Comparison of ENCODE assay signal across 8 cellular contexts in genomic region chr2:175167076-175167791, GRCh38. TPM values are rescaled to one million over a fixed set of nuclear protein-coding genes. Genes with fewer than 3 reads are reported as not detected.
A peak's percentile ranks its signal among the peaks of the same experiment; 100 is the strongest.
DNase-seq lines count a peak whose midpoint lies in the region; ATAC-seq, FAIRE-seq and TF ChIP-seq lines count a peak whose summit lies in the region.

No MANE protein-coding gene starts in this region.

- no peaks in the 10 kb centered on the region for H3K36me3 ChIP-seq in Peyer's patch
- no peaks in the 10 kb centered on the region for H3K36me3 ChIP-seq in HepG2 (replicated peaks in 1 of 2; ENCODE audit: control insufficient read depth in 1 of 2, insufficient read depth in 2 of 2, low read length in 2 of 2)
- no peaks in the 10 kb centered on the region for H3K36me3 ChIP-seq in subcutaneous abdominal adipose tissue (ENCODE audit: control insufficient read depth in 5 of 5, insufficient read depth in 5 of 5, low read length in 5 of 5)

- POLR2A ChIA-PET in AG04450 (lab: Yijun Ruan, JAX) (interaction anchor here (0.8 kb wide), 1 partner anchor 14 kb away, joined by 3 read pairs; no protein-coding TSS in a partner anchor), HepG2 (lab: Yijun Ruan, JAX) (interaction anchor here (0.7 to 1.6 kb wide), 7 partner anchors 10 to 136 kb away, joined by 3 to 6 read pairs (median 3); no protein-coding TSS in a partner anchor)

- H3K79me2 ChIP-seq in HepG2 (ENCODE audit: insufficient read depth, low read length) = peaks cover 62% of the 10 kb centered on the region

- peaks cover 3% of the 10 kb centered on the region; the same call in 1 of the 2 replicates for H3K9me3 ChIP-seq in AG04450 (ENCODE audit: control insufficient read depth, insufficient read depth, low read length)
- no peaks in the 10 kb centered on the region for H3K9me3 ChIP-seq in Peyer's patch
- no peaks in the 10 kb centered on the region for H3K9me3 ChIP-seq in HepG2 (ENCODE audit: low read length)
- no peaks in the 10 kb centered on the region for H3K9me3 ChIP-seq in subcutaneous abdominal adipose tissue (ENCODE audit: control insufficient read depth in 5 of 5, low read length in 5 of 5)

- no peak for FAIRE-seq in HepG2 (lab: Jason Lieb, UNC)

- no peak for TF ChIP-seq CTCF in AG04450 (IDR thresholded peaks at IDR 0.05; ENCODE audit: low read depth, low read length)
- TF ChIP-seq CTCF in GM12865 (IDR thresholded peaks at IDR 0.05; ENCODE audit: insufficient read depth, low read depth, low read length, missing control alignments) = no peak
- TF ChIP-seq CTCF in Peyer's patch (IDR thresholded peaks at IDR 0.05) = no peak
- TF ChIP-seq CTCF in HepG2 (CRISPR knock-in tag; IDR thresholded peaks at IDR 0.05) = no peak

- H3K4me3 ChIP-seq in AG04450 (ENCODE audit: low read depth, low read length) = peak overlapping the region; percentile 100
- H3K4me3 ChIP-seq in GM12865 (ENCODE audit: low read depth, low read length) = peak overlapping the region; percentile 95
- peak overlapping the region; percentile 87 to 95 (median 93) for H3K4me3 ChIP-seq in Peyer's patch
- peak overlapping the region; percentile 84 to 100 (median 92) for H3K4me3 ChIP-seq in HepG2 (replicated peaks in 1 of 3; ENCODE audit: insufficient read depth in 1 of 3, low read depth in 2 of 3, low read length in 3 of 3)
- H3K4me3 ChIP-seq in subcutaneous abdominal adipose tissue (ENCODE audit: low read depth in 1 of 5, low read length in 5 of 5) = peak overlapping the region; percentile 79 to 100 (median 100)

- TF ChIP-seq POLR2A in Peyer's patch (IDR thresholded peaks at IDR 0.05) = no peak
- TF ChIP-seq POLR2A in HepG2 (IDR thresholded peaks at IDR 0.05; ENCODE audit: insufficient read depth in 1 of 2, low read depth in 2 of 2, low read length in 2 of 2) = no peak

- peak overlapping the region; percentile 94 for H3K27ac Mint-ChIP-seq in central memory CD8-positive, alpha-beta T cell (ENCODE audit: low read depth)

- peak overlapping the region; percentile 89 for H3K27ac ChIP-seq in AG04450 (ENCODE audit: low read depth, low read length)
- peak overlapping the region; percentile 86 to 94 (median 90) for H3K27ac ChIP-seq in Peyer's patch
- H3K27ac ChIP-seq in HepG2 (ENCODE audit: extremely low read length, insufficient read depth, low read length) = peak overlapping the region; percentile 99
- peak overlapping the region; percentile 99 for H3K27ac ChIP-seq in subcutaneous abdominal adipose tissue (ENCODE audit: low read depth, low read length)

- H3K4me3 Mint-ChIP-seq in central memory CD8-positive, alpha-beta T cell = peak overlapping the region; percentile 89

- H3K9ac ChIP-seq in HepG2 (ENCODE audit: insufficient read depth, low read depth, low read length) (peak overlapping the region; percentile 100), subcutaneous abdominal adipose tissue (ENCODE audit: low read length in 5 of 5) (peak overlapping the region; percentile 84 to 99 (median 99))

- H3K36me3 Mint-ChIP-seq in central memory CD8-positive, alpha-beta T cell (ENCODE audit: insufficient read depth) = peaks cover 10% of the 10 kb centered on the region

- H3K4me2 ChIP-seq in HepG2 (ENCODE audit: low read depth, low read length) = peak overlapping the region; percentile 74

- peaks cover 17% of the 10 kb centered on the region for H4K20me1 ChIP-seq in HepG2 (ENCODE audit: insufficient read depth, low read length)

- TF ChIP-seq EP300 in HepG2 (IDR thresholded peaks at IDR 0.05; ENCODE audit: low read depth in 2 of 2, low read length in 2 of 2) (no peak; a peak in 1 of 4 replicates), HepG2 (CRISPR knock-in tag; IDR thresholded peaks at IDR 0.05; ENCODE audit: borderline replicate concordance) (no peak)

- under 1% methylated on average over 31 of the region's 32 CpGs for WGBS in HepG2 (ENCODE audit: low lambda C conversion rate)

- no peaks in the 10 kb centered on the region for H3K9me3 Mint-ChIP-seq in central memory CD8-positive, alpha-beta T cell

- no TSS peak for BruUV-seq in HepG2 (replicated peaks; lab: Mats Ljungman, UMichigan)

- H3K27me3 Mint-ChIP-seq in central memory CD8-positive, alpha-beta T cell = no peaks in the 10 kb centered on the region

- DNase-seq in AG04450 (ENCODE audit: low read depth, low spot score) (no peak), GM12865 (ENCODE audit: low read depth) (peak; percentile 19), Peyer's patch (peak in 1 of 3 donors; percentile 47), HepG2 (ENCODE audit: low spot score) (peak; percentile 40), posterior vena cava (ENCODE audit: low spot score) (no peak)
- DNase-seq in central memory CD8-positive, alpha-beta T cell (ENCODE audit: low spot score in 2 of 2) = no peak

- intact Hi-C loops in HepG2 (cut with micrococcal nuclease; ENCODE audit: unreplicated experiment) = no loop called here
- intact Hi-C loops in posterior vena cava (cut with DNase I) = no loop called here

- in situ Hi-C loops in HepG2 (cut with HindIII; ENCODE audit: extremely low pct_ligation_motif_present, low pct_unique_long_range_greater_than_20kb) = no loop called here

- ATAC-seq in HG03342 (IDR thresholded peaks at IDR 0.05; ENCODE audit: unreplicated experiment) = peak; percentile 0
- peak; percentile 10 for ATAC-seq in central memory CD8-positive, alpha-beta T cell (replicated peaks; ENCODE audit: extremely low read depth, poor library complexity, severe bottlenecking)
- peak; percentile 12; the same call in 2 of the 3 replicates for ATAC-seq in HepG2

- CTCF ChIA-PET in AG04450 (lab: Charles Lee) (interaction anchor here (0.6 to 1.5 kb wide), 3 partner anchors 56 to 927 kb away, joined by 3 to 5 read pairs (median 4); no protein-coding TSS in a partner anchor), HepG2 (lab: Yijun Ruan, JAX; ENCODE audit: low intra/inter-chr PET ratio, low total read pairs) (no interaction called here)

- H2AFZ ChIP-seq in HepG2 (ENCODE audit: low read length) = no peak overlapping the region

- peaks cover 32% of the 10 kb centered on the region for H3K4me1 Mint-ChIP-seq in central memory CD8-positive, alpha-beta T cell

- H3K4me1 ChIP-seq in Peyer's patch (peaks cover 0 to 11% (median 2%) of the 10 kb centered on the region in 4 donors), HepG2 (ENCODE audit: insufficient read depth, low read length) (peaks cover 38% of the 10 kb centered on the region), subcutaneous abdominal adipose tissue (ENCODE audit: control insufficient read depth in 5 of 5, insufficient read depth in 5 of 5, low read length in 5 of 5) (peaks cover 3 to 23% (median 20%) of the 10 kb centered on the region in 5 donors)

- H3K27me3 ChIP-seq in AG04450 (ENCODE audit: control insufficient read depth, insufficient read depth, low read length) (no peaks in the 10 kb centered on the region), Peyer's patch (no peaks in the 10 kb centered on the region), HepG2 (ENCODE audit: control insufficient read depth in 1 of 2, insufficient read depth in 2 of 2, low read length in 2 of 2) (no peaks in the 10 kb centered on the region; a peak in 1 of 5 replicates), subcutaneous abdominal adipose tissue (ENCODE audit: control insufficient read depth in 5 of 5, insufficient read depth in 4 of 5, low read length in 5 of 5) (no peaks in the 10 kb centered on the region)

- no peak for TF ChIP-seq RAD21 in HepG2 (CRISPR knock-in tag; IDR thresholded peaks at IDR 0.05)

RNA-seq across cellular contexts. Expression of gene ATF2, which starts 0.8 kb away (rescaled TPM):
- polyA plus RNA-seq in AG04450 (2011; rRNA removed) (61.1 and 70.1 TPM in 2 replicates), HepG2 (2011; rRNA removed) (73.0 and 91.6 TPM in 2 replicates)
- polyA minus RNA-seq in AG04450 (2011; rRNA and poly(A)+ RNA removed) = 103 and 112 TPM in 2 replicates
- total RNA-seq in Peyer's patch (10 to 100 TPM; 46.8 to 54.5 (median 51.0) TPM), HepG2 (2016; rRNA removed; fragmentation: Illumina TruSeq; extraction: Trizol) (95.1 and 135 TPM in 2 replicates), posterior vena cava (10 to 100 TPM; 49.6 to 53.4 TPM)
- 48.6 and 49.2 TPM in 2 replicates for total RNA-seq in HepG2 (2016; cell fraction: cytosol; rRNA removed; fragmentation: Illumina TruSeq; extraction: Trizol; ENCODE audit: low read depth)
- 90.1 and 133 TPM in 2 replicates for total RNA-seq in HepG2 (2016; cell fraction: insoluble cytoplasmic fraction; rRNA removed; fragmentation: Illumina TruSeq; extraction: Trizol)
- 99.1 and 101 TPM in 2 replicates for total RNA-seq in HepG2 (2016; cell fraction: membrane; rRNA removed; fragmentation: Illumina TruSeq; extraction: Trizol)
- total RNA-seq in HepG2 (2016; cell fraction: nucleus; rRNA removed; fragmentation: Illumina TruSeq; extraction: Trizol) = 86.7 and 92.9 TPM in 2 replicates
- polyA plus RNA-seq in HepG2 (2011; cell fraction: cytosol; rRNA removed) = 48.3 and 53.5 TPM in 2 replicates
- 40.6 and 47.0 TPM in 2 replicates for polyA plus RNA-seq in HepG2 (2011; cell fraction: nucleus; rRNA removed)
- polyA plus RNA-seq in HepG2 (2012) = 42.8 and 50.8 TPM in 2 replicates
- polyA plus RNA-seq in HepG2 (2016; cell fraction: cytosol; fragmentation: Illumina TruSeq; extraction: Trizol; ENCODE audit: low read depth) = 8.8 TPM in 2 replicates
- 78.8 and 82.7 TPM in 2 replicates for polyA plus RNA-seq in HepG2 (2016; cell fraction: insoluble cytoplasmic fraction; fragmentation: Illumina TruSeq; extraction: Trizol; ENCODE audit: low read depth)
- 29.0 and 30.3 TPM in 2 replicates for polyA plus RNA-seq in HepG2 (2016; cell fraction: membrane; fragmentation: Illumina TruSeq; extraction: Trizol; ENCODE audit: low read depth)
- polyA plus RNA-seq in HepG2 (2016; cell fraction: nucleus; fragmentation: Illumina TruSeq; extraction: Trizol; ENCODE audit: insufficient read depth, low read depth) = 69.5 and 71.2 TPM in 2 replicates
- 106 and 216 TPM in 2 replicates for polyA minus RNA-seq in HepG2 (2011; rRNA and poly(A)+ RNA removed; ENCODE audit: low replicate concordance)
- 75.8 and 90.0 TPM in 2 replicates for polyA minus RNA-seq in HepG2 (2011; cell fraction: cytosol; rRNA and poly(A)+ RNA removed)
- polyA minus RNA-seq in HepG2 (2011; cell fraction: nucleus; rRNA and poly(A)+ RNA removed) = 246 and 266 TPM in 2 replicates

RNA-seq across cellular contexts. Expression of gene ATP5MC3, which starts 14.3 kb away (rescaled TPM):
- polyA plus RNA-seq in AG04450 (2011; rRNA removed) (396 and 519 TPM in 2 replicates), HepG2 (2011; rRNA removed) (732 and 1,007 TPM in 2 replicates)
- polyA minus RNA-seq in AG04450 (2011; rRNA and poly(A)+ RNA removed) = 120 and 126 TPM in 2 replicates
- total RNA-seq in Peyer's patch (100 to 1,000 TPM; 117 to 350 (median 187) TPM), HepG2 (2016; rRNA removed; fragmentation: Illumina TruSeq; extraction: Trizol) (676 and 882 TPM in 2 replicates), posterior vena cava (100 to 1,000 TPM; 120 to 139 TPM)
- 124 and 136 TPM in 2 replicates for total RNA-seq in HepG2 (2016; cell fraction: cytosol; rRNA removed; fragmentation: Illumina TruSeq; extraction: Trizol; ENCODE audit: low read depth)
- 688 and 928 TPM in 2 replicates for total RNA-seq in HepG2 (2016; cell fraction: insoluble cytoplasmic fraction; rRNA removed; fragmentation: Illumina TruSeq; extraction: Trizol)
- 165 and 177 TPM in 2 replicates for total RNA-seq in HepG2 (2016; cell fraction: membrane; rRNA removed; fragmentation: Illumina TruSeq; extraction: Trizol)
- total RNA-seq in HepG2 (2016; cell fraction: nucleus; rRNA removed; fragmentation: Illumina TruSeq; extraction: Trizol) = 246 and 253 TPM in 2 replicates
- polyA plus RNA-seq in HepG2 (2011; cell fraction: cytosol; rRNA removed) = 686 and 795 TPM in 2 replicates
- polyA plus RNA-seq in HepG2 (2011; cell fraction: nucleus; rRNA removed) = 192 and 230 TPM in 2 replicates
- polyA plus RNA-seq in HepG2 (2012) = 423 and 600 TPM in 2 replicates
- 139 and 168 TPM in 2 replicates for polyA plus RNA-seq in HepG2 (2016; cell fraction: cytosol; fragmentation: Illumina TruSeq; extraction: Trizol; ENCODE audit: low read depth)
- 890 and 976 TPM in 2 replicates for polyA plus RNA-seq in HepG2 (2016; cell fraction: insoluble cytoplasmic fraction; fragmentation: Illumina TruSeq; extraction: Trizol; ENCODE audit: low read depth)
- polyA plus RNA-seq in HepG2 (2016; cell fraction: membrane; fragmentation: Illumina TruSeq; extraction: Trizol; ENCODE audit: low read depth) = 161 and 175 TPM in 2 replicates
- 342 and 360 TPM in 2 replicates for polyA plus RNA-seq in HepG2 (2016; cell fraction: nucleus; fragmentation: Illumina TruSeq; extraction: Trizol; ENCODE audit: insufficient read depth, low read depth)
- 217 and 353 TPM in 2 replicates for polyA minus RNA-seq in HepG2 (2011; rRNA and poly(A)+ RNA removed; ENCODE audit: low replicate concordance)
- 159 and 173 TPM in 2 replicates for polyA minus RNA-seq in HepG2 (2011; cell fraction: cytosol; rRNA and poly(A)+ RNA removed)
- 116 and 118 TPM in 2 replicates for polyA minus RNA-seq in HepG2 (2011; cell fraction: nucleus; rRNA and poly(A)+ RNA removed)

Comparison
In these comparisons a context has a peak if more than half of its experiments do, and no peak if none do; other contexts are left out.
1. DNase-seq: peak in GM12865 (single experiment) and HepG2 (single experiment); none in AG04450 (single experiment), central memory CD8-positive, alpha-beta T cell (0 of 2) and posterior vena cava (single experiment).
2. Peak in every context shown above with its lines, with median percentiles within 50 percentile points of each other: H3K27ac ChIP-seq, H3K4me3 ChIP-seq and ATAC-seq.